Comparison of ENCODE assay signal across 20 cellular contexts in the genomic region with DNA sequence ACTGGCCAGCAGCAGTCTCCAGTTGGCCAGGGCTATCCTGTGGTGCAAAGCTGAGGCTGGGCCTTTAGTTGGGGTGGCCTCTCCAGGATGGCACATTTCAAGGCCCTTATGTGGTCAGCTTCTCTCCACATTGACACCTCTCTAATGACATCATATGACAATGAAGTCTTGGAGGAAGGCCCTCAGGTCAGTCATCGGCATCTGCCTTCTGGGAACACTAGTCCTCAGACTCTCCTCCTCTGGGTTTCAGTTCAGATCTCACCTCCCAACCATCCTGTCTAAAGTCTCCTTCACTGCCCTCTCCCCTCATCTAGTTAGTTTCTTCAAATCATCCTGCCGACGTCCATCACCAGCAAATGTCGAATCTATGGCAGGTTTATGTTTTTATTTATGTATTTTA. TPM values are rescaled to one million over a fixed set of nuclear protein-coding genes. Genes with fewer than 3 reads are reported as not detected.
DNase-seq lines count a peak whose midpoint lies in the region; ATAC-seq, FAIRE-seq and TF ChIP-seq lines count a peak whose summit lies in the region.
"Had no signal": no experiment of that assay in that cellular context is flagged by ENCODE, and none has a peak within 500 bp of the region (broad histone marks: within the 10 kb centered on the region; RNA-seq: fewer than 3 reads in every experiment).

No MANE protein-coding gene starts in this region.

- H3K9me3 ChIP-seq in HepG2 (ENCODE audit: low read length): no peaks in the 10 kb centered on the region
- H3K9me3 ChIP-seq in right lobe of liver: no peaks in the 10 kb centered on the region
- H3K9me3 ChIP-seq in smooth muscle cell (replicated peaks; ENCODE audit: low read depth): no peaks in the 10 kb centered on the region
- no peaks in the 10 kb centered on the region for H3K9me3 ChIP-seq in Caco-2
- no peaks in the 10 kb centered on the region for H3K9me3 ChIP-seq in endodermal cell (ENCODE audit: control insufficient read depth, low read length)

- peak overlapping the region; percentile 77 for H3K27ac Mint-ChIP-seq in endothelial cell (ENCODE audit: unreplicated experiment)
- peak overlapping the region; percentile 40 for H3K27ac Mint-ChIP-seq in nephron progenitor cell
- H3K27ac Mint-ChIP-seq in Caco-2 (ENCODE audit: unreplicated experiment): no peak overlapping the region
- no peak overlapping the region for H3K27ac Mint-ChIP-seq in endodermal cell
- H3K27ac Mint-ChIP-seq: CD4-positive, CD25-positive, alpha-beta regulatory T cell; HFFc6 had no signal

- TF ChIP-seq EP300 in HepG2 (IDR thresholded peaks at IDR 0.05; ENCODE audit: low read depth in 2 of 2, low read length in 2 of 2) (no peak), HepG2 (CRISPR knock-in tag; IDR thresholded peaks at IDR 0.05; ENCODE audit: borderline replicate concordance) (no peak)

- H2AFZ ChIP-seq in HepG2 (ENCODE audit: low read length) (no peak overlapping the region), smooth muscle cell (ENCODE audit: low read depth) (no peak overlapping the region)

- no peaks in the 10 kb centered on the region for H3K79me2 ChIP-seq in HepG2 (ENCODE audit: insufficient read depth, low read length)
- peaks cover 3% of the 10 kb centered on the region for H3K79me2 ChIP-seq in smooth muscle cell (ENCODE audit: low read depth)

- no peak for TF ChIP-seq RAD21 in HepG2 (CRISPR knock-in tag; IDR thresholded peaks at IDR 0.05)

- no peaks in the 10 kb centered on the region for H3K9me3 Mint-ChIP-seq in endothelial cell (ENCODE audit: unreplicated experiment)
- peaks cover 3% of the 10 kb centered on the region for H3K9me3 Mint-ChIP-seq in nephron progenitor cell
- H3K9me3 Mint-ChIP-seq in Caco-2 (ENCODE audit: unreplicated experiment): no peaks in the 10 kb centered on the region
- peaks cover 1% of the 10 kb centered on the region for H3K9me3 Mint-ChIP-seq in endodermal cell
- H3K9me3 Mint-ChIP-seq: HFFc6 had no signal

- H3K4me1 ChIP-seq in HepG2 (ENCODE audit: insufficient read depth, low read length): peaks cover 28% of the 10 kb centered on the region
- peaks cover 0 to 6% (median 0%) of the 10 kb centered on the region in 4 donors for H3K4me1 ChIP-seq in right lobe of liver
- H3K4me1 ChIP-seq in smooth muscle cell (ENCODE audit: low read depth): peaks cover 4% of the 10 kb centered on the region
- 0 out of 2 replicates have a peak, but pooled peaks cover 3% of the 10 kb centered on the region for H3K4me1 ChIP-seq in Caco-2
- H3K4me1 ChIP-seq in endodermal cell (ENCODE audit: control insufficient read depth, insufficient read depth, low read length): peaks cover 5% of the 10 kb centered on the region
- H3K4me1 ChIP-seq: BLaER1 had no signal

- H3K9ac ChIP-seq in HepG2 (ENCODE audit: insufficient read depth, low read depth, low read length): no peak overlapping the region
- no peak overlapping the region for H3K9ac ChIP-seq in smooth muscle cell (ENCODE audit: low read depth)
- H3K9ac ChIP-seq in endodermal cell (ENCODE audit: extremely low read depth, low read length, poor library complexity, severe bottlenecking): no peak overlapping the region
- H3K9ac ChIP-seq: BLaER1 had no signal

- ATAC-seq in HepG2 (no peak), right lobe of liver (no peak), GM19467 (IDR thresholded peaks at IDR 0.05; ENCODE audit: unreplicated experiment) (no peak)
- ATAC-seq: GM12878 had no signal

- BruUV-seq in HepG2 (replicated peaks; lab: Mats Ljungman, UMichigan) (no TSS peak), Caco-2 (replicated peaks; lab: Mats Ljungman, UMichigan) (no TSS peak)

- H3K4me1 Mint-ChIP-seq in endothelial cell (ENCODE audit: unreplicated experiment) (peaks cover 31% of the 10 kb centered on the region), nephron progenitor cell (peaks cover 24% of the 10 kb centered on the region), Caco-2 (ENCODE audit: low read depth, unreplicated experiment) (peaks cover 6% of the 10 kb centered on the region), endodermal cell (peaks cover 11% of the 10 kb centered on the region)

- H3K27me3 ChIP-seq in HepG2 (ENCODE audit: control insufficient read depth in 1 of 2, insufficient read depth in 2 of 2, low read length in 2 of 2): peaks cover 47 to 95% of the 10 kb centered on the region in 2 experiments
- H3K27me3 ChIP-seq in right lobe of liver: peaks cover 0 to 7% of the 10 kb centered on the region in 2 donors
- no peaks in the 10 kb centered on the region for H3K27me3 ChIP-seq in smooth muscle cell (ENCODE audit: low read depth)
- no peaks in the 10 kb centered on the region for H3K27me3 ChIP-seq in Caco-2 (replicated peaks; ENCODE audit: control insufficient read depth, insufficient read depth, low read length)
- H3K27me3 ChIP-seq in endodermal cell (ENCODE audit: control insufficient read depth, insufficient read depth, low read length, poor library complexity, severe bottlenecking): peaks cover 5% of the 10 kb centered on the region
- H3K27me3 ChIP-seq: BLaER1 had no signal

- H3K4me3 Mint-ChIP-seq in endothelial cell (ENCODE audit: unreplicated experiment) (peak overlapping the region; percentile 44), nephron progenitor cell (no peak overlapping the region), Caco-2 (ENCODE audit: unreplicated experiment) (no peak overlapping the region), endodermal cell (no peak overlapping the region)
- H3K4me3 Mint-ChIP-seq: CD4-positive, CD25-positive, alpha-beta regulatory T cell; HFFc6 had no signal

- CTCF ChIA-PET in HepG2 (lab: Yijun Ruan, JAX; ENCODE audit: low intra/inter-chr PET ratio, low total read pairs): no interaction called here
- CTCF ChIA-PET in Caco-2 (lab: Charles Lee): no interaction called here

- no peak overlapping the region for H3K27ac ChIP-seq in HepG2 (ENCODE audit: extremely low read length, insufficient read depth, low read length)
- no peak overlapping the region for H3K27ac ChIP-seq in right lobe of liver
- H3K27ac ChIP-seq in smooth muscle cell (ENCODE audit: low read depth): peak overlapping the region; percentile 12
- no peak overlapping the region for H3K27ac ChIP-seq in endodermal cell (ENCODE audit: low read depth, low read length)
- H3K27ac ChIP-seq: BLaER1, HL-60 had no signal

- no peak for FAIRE-seq in HepG2 (lab: Jason Lieb, UNC)
- FAIRE-seq: GM12878, H1 had no signal

- 6% methylated on average over 4 of the region's 4 CpGs for WGBS in HepG2 (ENCODE audit: low lambda C conversion rate)
- 69% methylated on average over 3 of the region's 4 CpGs for WGBS in right lobe of liver (ENCODE audit: insufficient coverage, low coverage, low lambda C conversion rate, missing lambda C conversion rate)
- WGBS in smooth muscle cell (ENCODE audit: low lambda C conversion rate): 99% methylated on average over 4 of the region's 4 CpGs
- 84% methylated on average over 1 of the region's 4 CpGs; no CpG with 5 or more reads in 1 of the 2 experiments for WGBS in endodermal cell (ENCODE audit: insufficient coverage in 1 of 2, insufficient read length in 1 of 2), 2 experiments

- H4K20me1 ChIP-seq in HepG2 (ENCODE audit: insufficient read depth, low read length) (no peaks in the 10 kb centered on the region), smooth muscle cell (ENCODE audit: low read depth) (peaks cover 22% of the 10 kb centered on the region)
- H4K20me1 ChIP-seq: BLaER1 had no signal

- no peak overlapping the region for H3K4me3 ChIP-seq in HepG2 (replicated peaks in 1 of 3; ENCODE audit: insufficient read depth in 1 of 3, low read depth in 2 of 3, low read length in 3 of 3)
- H3K4me3 ChIP-seq in right lobe of liver: no peak overlapping the region
- no peak overlapping the region for H3K4me3 ChIP-seq in smooth muscle cell
- no peak overlapping the region for H3K4me3 ChIP-seq in Caco-2 (ENCODE audit: low read depth, low read length)
- no peak overlapping the region for H3K4me3 ChIP-seq in endodermal cell (ENCODE audit: low read length)
- H3K4me3 ChIP-seq: BLaER1, GM12878 had no signal

- no peaks in the 10 kb centered on the region for H3K36me3 ChIP-seq in HepG2 (replicated peaks in 1 of 2; ENCODE audit: control insufficient read depth in 1 of 2, insufficient read depth in 2 of 2, low read length in 2 of 2)
- no peaks in the 10 kb centered on the region for H3K36me3 ChIP-seq in right lobe of liver
- no peaks in the 10 kb centered on the region for H3K36me3 ChIP-seq in smooth muscle cell (ENCODE audit: low read depth)
- H3K36me3 ChIP-seq in Caco-2 (ENCODE audit: control insufficient read depth, insufficient read depth, low read length): no peaks in the 10 kb centered on the region
- H3K36me3 ChIP-seq in endodermal cell (ENCODE audit: control insufficient read depth, insufficient read depth, low read length): peaks cover 35% of the 10 kb centered on the region
- H3K36me3 ChIP-seq: BLaER1 had no signal

- TF ChIP-seq POLR2A in HepG2 (IDR thresholded peaks at IDR 0.05; ENCODE audit: insufficient read depth in 1 of 2, low read depth in 2 of 2, low read length in 2 of 2): no peak
- no peak for TF ChIP-seq POLR2A in right lobe of liver (IDR thresholded peaks at IDR 0.05)

- H3K4me2 ChIP-seq in HepG2 (ENCODE audit: low read depth, low read length) (no peak overlapping the region), smooth muscle cell (no peak overlapping the region)
- H3K4me2 ChIP-seq: BLaER1 had no signal

- intact Hi-C loops in HepG2 (cut with micrococcal nuclease; ENCODE audit: unreplicated experiment) (no loop called here), right lobe of liver (cut with DNase I) (no loop called here), Caco-2 (cut with micrococcal nuclease; ENCODE audit: unreplicated experiment) (no loop called here)

- TF ChIP-seq CTCF in HepG2 (CRISPR knock-in tag; IDR thresholded peaks at IDR 0.05) (no peak), right lobe of liver (IDR thresholded peaks at IDR 0.05) (no peak), endothelial cell (IDR thresholded peaks at IDR 0.05; ENCODE audit: unreplicated experiment) (no peak), nephron progenitor cell (IDR thresholded peaks at IDR 0.05) (no peak), smooth muscle cell (IDR thresholded peaks at IDR 0.05; ENCODE audit: borderline replicate concordance, insufficient read depth, poor library complexity, severe bottlenecking) (no peak), Caco-2 (IDR thresholded peaks at IDR 0.05; ENCODE audit: insufficient read depth in 1 of 2, low read depth in 1 of 2, low read length in 1 of 2, severe bottlenecking in 1 of 2, unreplicated experiment in 1 of 2) (no peak), endodermal cell (conservative IDR thresholded peaks at IDR 0.05) (no peak)

- no peak for DNase-seq in HepG2 (ENCODE audit: low spot score)
- no peak for DNase-seq in right lobe of liver
- no peak for DNase-seq in endothelial cell (ENCODE audit: low spot score)
- DNase-seq in nephron progenitor cell: no peak
- no peak for DNase-seq in smooth muscle cell (lab: John Stamatoyannopoulos, UW; ENCODE audit: unreplicated experiment)
- no peak for DNase-seq in Caco-2
- DNase-seq in endodermal cell: no peak
- DNase-seq: 8988T; AML-193; Calu3; CD4-positive, CD25-positive, alpha-beta regulatory T cell; DMS 273 treated with DMSO at 0.1 percent for 48 hours; HCEC 1CT; HFFc6 had no signal

- H3K36me3 Mint-ChIP-seq in endothelial cell (ENCODE audit: low read depth, unreplicated experiment): peaks cover 24% of the 10 kb centered on the region
- peaks cover 33% of the 10 kb centered on the region for H3K36me3 Mint-ChIP-seq in nephron progenitor cell (ENCODE audit: low read depth)
- no peaks in the 10 kb centered on the region for H3K36me3 Mint-ChIP-seq in Caco-2 (ENCODE audit: insufficient read depth, unreplicated experiment)
- peaks cover 29% of the 10 kb centered on the region for H3K36me3 Mint-ChIP-seq in endodermal cell (ENCODE audit: low read depth)

- peaks cover 44% of the 10 kb centered on the region for H3F3A ChIP-seq in smooth muscle cell (ENCODE audit: low read depth)

- in situ Hi-C loops in HepG2 (cut with HindIII; ENCODE audit: extremely low pct_ligation_motif_present, low pct_unique_long_range_greater_than_20kb): no loop called here

- H3K27me3 Mint-ChIP-seq in endothelial cell (ENCODE audit: unreplicated experiment) (peaks cover 17% of the 10 kb centered on the region), nephron progenitor cell (ENCODE audit: low read depth, poor library complexity) (peaks cover 16% of the 10 kb centered on the region), Caco-2 (ENCODE audit: insufficient read depth, unreplicated experiment) (peaks cover 14% of the 10 kb centered on the region), endodermal cell (ENCODE audit: insufficient read depth) (peaks cover 31% of the 10 kb centered on the region)

- POLR2A ChIA-PET in HepG2 (lab: Yijun Ruan, JAX): no interaction called here
- POLR2A ChIA-PET in Caco-2 (lab: Charles Lee): no interaction called here

RNA-seq across cellular contexts. Expression of gene SLC22A17, which starts 3.3 kb away (rescaled TPM):
- total RNA-seq in HepG2 (2016; rRNA removed; fragmentation: Illumina TruSeq; extraction: Trizol) (0.48 and 0.95 TPM in 2 replicates), right lobe of liver (1 to 10 TPM; 1.5 to 2.7 (median 2.1) TPM), endothelial cell (ENCODE audit: unreplicated experiment) (35.3 TPM), smooth muscle cell (70.3 and 81.0 TPM in 2 replicates), Caco-2 (2022) (3.1 and 3.7 TPM in 2 replicates), endodermal cell (10 to 100 TPM; 49.9 to 89.0 TPM)
- 0.30 TPM in 1 of 2 replicates, not detected in the other for total RNA-seq in HepG2 (2016; cell fraction: cytosol; rRNA removed; fragmentation: Illumina TruSeq; extraction: Trizol; ENCODE audit: low read depth)
- 0.21 and 0.91 TPM in 2 replicates for total RNA-seq in HepG2 (2016; cell fraction: insoluble cytoplasmic fraction; rRNA removed; fragmentation: Illumina TruSeq; extraction: Trizol)
- total RNA-seq in HepG2 (2016; cell fraction: membrane; rRNA removed; fragmentation: Illumina TruSeq; extraction: Trizol): 0.12 and 0.31 TPM in 2 replicates
- 1.2 TPM in 2 replicates for total RNA-seq in HepG2 (2016; cell fraction: nucleus; rRNA removed; fragmentation: Illumina TruSeq; extraction: Trizol)
- polyA plus RNA-seq in HepG2 (2011; rRNA removed) (1.1 and 1.8 TPM in 2 replicates), smooth muscle cell (127 and 134 TPM in 2 replicates)
- polyA plus RNA-seq in HepG2 (2011; cell fraction: cytosol; rRNA removed): 0.69 and 0.98 TPM in 2 replicates
- 9.4 and 11.6 TPM in 2 replicates for polyA plus RNA-seq in HepG2 (2011; cell fraction: nucleus; rRNA removed)
- 1.7 and 2.3 TPM in 2 replicates for polyA plus RNA-seq in HepG2 (2012)
- 0.12 and 0.14 TPM in 2 replicates for polyA plus RNA-seq in HepG2 (2016; cell fraction: cytosol; fragmentation: Illumina TruSeq; extraction: Trizol; ENCODE audit: low read depth)
- polyA plus RNA-seq in HepG2 (2016; cell fraction: insoluble cytoplasmic fraction; fragmentation: Illumina TruSeq; extraction: Trizol; ENCODE audit: low read depth): 0.27 and 0.67 TPM in 2 replicates
- polyA plus RNA-seq in HepG2 (2016; cell fraction: membrane; fragmentation: Illumina TruSeq; extraction: Trizol; ENCODE audit: low read depth): 0.16 and 0.19 TPM in 2 replicates
- 3.6 and 3.8 TPM in 2 replicates for polyA plus RNA-seq in HepG2 (2016; cell fraction: nucleus; fragmentation: Illumina TruSeq; extraction: Trizol; ENCODE audit: insufficient read depth, low read depth)
- polyA minus RNA-seq in HepG2 (2011; rRNA and poly(A)+ RNA removed; ENCODE audit: low replicate concordance): 3.1 TPM in 1 of 2 replicates, not detected in the other
- 0.59 and 1.5 TPM in 2 replicates for polyA minus RNA-seq in HepG2 (2011; cell fraction: cytosol; rRNA and poly(A)+ RNA removed)
- 0.99 and 1.9 TPM in 2 replicates for polyA minus RNA-seq in HepG2 (2011; cell fraction: nucleus; rRNA and poly(A)+ RNA removed)
- 90.3 TPM for polyA plus RNA-seq in endodermal cell (2013, experiment 1 of 2)
- 82.1 TPM for polyA plus RNA-seq in endodermal cell (2013, experiment 2 of 2)
- total RNA-seq: GM12878 had no signal
- polyA plus RNA-seq: GM12878 had no signal

RNA-seq across cellular contexts. Expression of gene EFS, which starts 8.9 kb away (rescaled TPM):
- total RNA-seq in HepG2 (2016; rRNA removed; fragmentation: Illumina TruSeq; extraction: Trizol) (not detected in 2 replicates), right lobe of liver (under 1 TPM; 0.19 to 0.60 (median 0.39) TPM), endothelial cell (ENCODE audit: unreplicated experiment) (17.8 TPM), smooth muscle cell (16.2 and 23.9 TPM in 2 replicates), Caco-2 (2022) (0.14 and 0.16 TPM in 2 replicates), endodermal cell (10 to 100 TPM; 69.9 to 96.4 TPM)
- not detected in 2 replicates for total RNA-seq in HepG2 (2016; cell fraction: cytosol; rRNA removed; fragmentation: Illumina TruSeq; extraction: Trizol; ENCODE audit: low read depth)
- not detected in 2 replicates for total RNA-seq in HepG2 (2016; cell fraction: insoluble cytoplasmic fraction; rRNA removed; fragmentation: Illumina TruSeq; extraction: Trizol)
- total RNA-seq in HepG2 (2016; cell fraction: membrane; rRNA removed; fragmentation: Illumina TruSeq; extraction: Trizol): not detected in 2 replicates
- not detected in 2 replicates for total RNA-seq in HepG2 (2016; cell fraction: nucleus; rRNA removed; fragmentation: Illumina TruSeq; extraction: Trizol)
- polyA plus RNA-seq in HepG2 (2011; rRNA removed) (not detected in 2 replicates), smooth muscle cell (41.3 and 43.9 TPM in 2 replicates)
- 0.03 and 0.04 TPM in 2 replicates for polyA plus RNA-seq in HepG2 (2011; cell fraction: cytosol; rRNA removed)
- polyA plus RNA-seq in HepG2 (2011; cell fraction: nucleus; rRNA removed): 0.05 TPM in 2 replicates
- polyA plus RNA-seq in HepG2 (2012): not detected in 2 replicates
- not detected in 2 replicates for polyA plus RNA-seq in HepG2 (2016; cell fraction: cytosol; fragmentation: Illumina TruSeq; extraction: Trizol; ENCODE audit: low read depth)
- not detected in 2 replicates for polyA plus RNA-seq in HepG2 (2016; cell fraction: insoluble cytoplasmic fraction; fragmentation: Illumina TruSeq; extraction: Trizol; ENCODE audit: low read depth)
- polyA plus RNA-seq in HepG2 (2016; cell fraction: membrane; fragmentation: Illumina TruSeq; extraction: Trizol; ENCODE audit: low read depth): not detected in 2 replicates
- polyA plus RNA-seq in HepG2 (2016; cell fraction: nucleus; fragmentation: Illumina TruSeq; extraction: Trizol; ENCODE audit: insufficient read depth, low read depth): not detected in 2 replicates
- not detected in 2 replicates for polyA minus RNA-seq in HepG2 (2011; rRNA and poly(A)+ RNA removed; ENCODE audit: low replicate concordance)
- not detected in 2 replicates for polyA minus RNA-seq in HepG2 (2011; cell fraction: cytosol; rRNA and poly(A)+ RNA removed)
- polyA minus RNA-seq in HepG2 (2011; cell fraction: nucleus; rRNA and poly(A)+ RNA removed): not detected in 2 replicates
- 115 TPM for polyA plus RNA-seq in endodermal cell (2013, experiment 1 of 2)
- 105 TPM for polyA plus RNA-seq in endodermal cell (2013, experiment 2 of 2)
- total RNA-seq: Calu3; CD4-positive, CD25-positive, alpha-beta regulatory T cell had no signal
- polyA plus RNA-seq: CD4-positive, CD25-positive, alpha-beta regulatory T cell; GM12878 had no signal

RNA-seq across cellular contexts. Expression of gene IL25, which starts 16.6 kb away (rescaled TPM):
- total RNA-seq in HepG2 (2016; rRNA removed; fragmentation: Illumina TruSeq; extraction: Trizol): not detected in 2 replicates
- total RNA-seq in HepG2 (2016; cell fraction: cytosol; rRNA removed; fragmentation: Illumina TruSeq; extraction: Trizol; ENCODE audit: low read depth): not detected in 2 replicates
- total RNA-seq in HepG2 (2016; cell fraction: insoluble cytoplasmic fraction; rRNA removed; fragmentation: Illumina TruSeq; extraction: Trizol): not detected in 2 replicates
- total RNA-seq in HepG2 (2016; cell fraction: membrane; rRNA removed; fragmentation: Illumina TruSeq; extraction: Trizol): not detected in 2 replicates
- total RNA-seq in HepG2 (2016; cell fraction: nucleus; rRNA removed; fragmentation: Illumina TruSeq; extraction: Trizol): not detected in 2 replicates
- polyA plus RNA-seq in HepG2 (2011; rRNA removed): not detected in 2 replicates
- not detected in 2 replicates for polyA plus RNA-seq in HepG2 (2011; cell fraction: cytosol; rRNA removed)
- polyA plus RNA-seq in HepG2 (2011; cell fraction: nucleus; rRNA removed): not detected in 2 replicates
- not detected in 2 replicates for polyA plus RNA-seq in HepG2 (2012)
- polyA plus RNA-seq in HepG2 (2016; cell fraction: cytosol; fragmentation: Illumina TruSeq; extraction: Trizol; ENCODE audit: low read depth): not detected in 2 replicates
- polyA plus RNA-seq in HepG2 (2016; cell fraction: insoluble cytoplasmic fraction; fragmentation: Illumina TruSeq; extraction: Trizol; ENCODE audit: low read depth): not detected in 2 replicates
- not detected in 2 replicates for polyA plus RNA-seq in HepG2 (2016; cell fraction: membrane; fragmentation: Illumina TruSeq; extraction: Trizol; ENCODE audit: low read depth)
- polyA plus RNA-seq in HepG2 (2016; cell fraction: nucleus; fragmentation: Illumina TruSeq; extraction: Trizol; ENCODE audit: insufficient read depth, low read depth): not detected in 2 replicates
- not detected in 2 replicates for polyA minus RNA-seq in HepG2 (2011; rRNA and poly(A)+ RNA removed; ENCODE audit: low replicate concordance)
- not detected in 2 replicates for polyA minus RNA-seq in HepG2 (2011; cell fraction: cytosol; rRNA and poly(A)+ RNA removed)
- polyA minus RNA-seq in HepG2 (2011; cell fraction: nucleus; rRNA and poly(A)+ RNA removed): not detected in 2 replicates
- not detected for total RNA-seq in right lobe of liver
- total RNA-seq in endothelial cell (ENCODE audit: unreplicated experiment): not detected
- not detected in 2 replicates for total RNA-seq in smooth muscle cell
- polyA plus RNA-seq in smooth muscle cell: not detected in 2 replicates
- total RNA-seq in Caco-2 (2022): not detected in 2 replicates
- not detected for total RNA-seq in endodermal cell
- not detected for polyA plus RNA-seq in endodermal cell (2013, experiment 1 of 2)
- polyA plus RNA-seq in endodermal cell (2013, experiment 2 of 2): not detected
- total RNA-seq: Calu3; CD4-positive, CD25-positive, alpha-beta regulatory T cell; Daoy; GM12878; H1; HFFc6 had no signal
- polyA plus RNA-seq: CD4-positive, CD25-positive, alpha-beta regulatory T cell; GM12878; H1 had no signal

RNA-seq across cellular contexts. Expression of gene CMTM5, which starts 20.8 kb away (rescaled TPM):
- not detected in 2 replicates for total RNA-seq in HepG2 (2016; rRNA removed; fragmentation: Illumina TruSeq; extraction: Trizol)
- total RNA-seq in HepG2 (2016; cell fraction: cytosol; rRNA removed; fragmentation: Illumina TruSeq; extraction: Trizol; ENCODE audit: low read depth): not detected in 2 replicates
- not detected in 2 replicates for total RNA-seq in HepG2 (2016; cell fraction: insoluble cytoplasmic fraction; rRNA removed; fragmentation: Illumina TruSeq; extraction: Trizol)
- not detected in 2 replicates for total RNA-seq in HepG2 (2016; cell fraction: membrane; rRNA removed; fragmentation: Illumina TruSeq; extraction: Trizol)
- not detected in 2 replicates for total RNA-seq in HepG2 (2016; cell fraction: nucleus; rRNA removed; fragmentation: Illumina TruSeq; extraction: Trizol)
- polyA plus RNA-seq in HepG2 (2011; rRNA removed): not detected in 2 replicates
- not detected in 2 replicates for polyA plus RNA-seq in HepG2 (2011; cell fraction: cytosol; rRNA removed)
- not detected in 2 replicates for polyA plus RNA-seq in HepG2 (2011; cell fraction: nucleus; rRNA removed)
- not detected in 2 replicates for polyA plus RNA-seq in HepG2 (2012)
- polyA plus RNA-seq in HepG2 (2016; cell fraction: cytosol; fragmentation: Illumina TruSeq; extraction: Trizol; ENCODE audit: low read depth): not detected in 2 replicates
- not detected in 2 replicates for polyA plus RNA-seq in HepG2 (2016; cell fraction: insoluble cytoplasmic fraction; fragmentation: Illumina TruSeq; extraction: Trizol; ENCODE audit: low read depth)
- not detected in 2 replicates for polyA plus RNA-seq in HepG2 (2016; cell fraction: membrane; fragmentation: Illumina TruSeq; extraction: Trizol; ENCODE audit: low read depth)
- not detected in 2 replicates for polyA plus RNA-seq in HepG2 (2016; cell fraction: nucleus; fragmentation: Illumina TruSeq; extraction: Trizol; ENCODE audit: insufficient read depth, low read depth)
- not detected in 2 replicates for polyA minus RNA-seq in HepG2 (2011; rRNA and poly(A)+ RNA removed; ENCODE audit: low replicate concordance)
- not detected in 2 replicates for polyA minus RNA-seq in HepG2 (2011; cell fraction: cytosol; rRNA and poly(A)+ RNA removed)
- not detected in 2 replicates for polyA minus RNA-seq in HepG2 (2011; cell fraction: nucleus; rRNA and poly(A)+ RNA removed)
- under 1 TPM in 2 of 6 experiments, not detected in 4; 0.32 to 0.49 TPM for total RNA-seq in right lobe of liver
- total RNA-seq in endothelial cell (ENCODE audit: unreplicated experiment): 0.26 TPM
- not detected in 2 replicates for total RNA-seq in smooth muscle cell
- polyA plus RNA-seq in smooth muscle cell: 0.59 TPM in 1 of 2 replicates, not detected in the other
- not detected in 2 replicates for total RNA-seq in Caco-2 (2022)
- total RNA-seq in endodermal cell: 1 to 10 TPM in 1 of 2 donors, under 1 TPM in 1; 0.40 to 1.4 TPM
- 3.3 TPM for polyA plus RNA-seq in endodermal cell (2013, experiment 1 of 2)
- polyA plus RNA-seq in endodermal cell (2013, experiment 2 of 2): 2.8 TPM
- total RNA-seq: Calu3, Daoy, GM12878, H1, HFFc6 had no signal
- polyA plus RNA-seq: CD4-positive, CD25-positive, alpha-beta regulatory T cell; GM12878 had no signal

RNA-seq across cellular contexts. Expression of gene PABPN1, which starts 34.8 kb away (rescaled TPM):
- total RNA-seq in HepG2 (2016; rRNA removed; fragmentation: Illumina TruSeq; extraction: Trizol): 173 and 233 TPM in 2 replicates
- total RNA-seq in HepG2 (2016; cell fraction: cytosol; rRNA removed; fragmentation: Illumina TruSeq; extraction: Trizol; ENCODE audit: low read depth): 164 and 170 TPM in 2 replicates
- 151 and 261 TPM in 2 replicates for total RNA-seq in HepG2 (2016; cell fraction: insoluble cytoplasmic fraction; rRNA removed; fragmentation: Illumina TruSeq; extraction: Trizol)
- total RNA-seq in HepG2 (2016; cell fraction: membrane; rRNA removed; fragmentation: Illumina TruSeq; extraction: Trizol): 240 and 258 TPM in 2 replicates
- total RNA-seq in HepG2 (2016; cell fraction: nucleus; rRNA removed; fragmentation: Illumina TruSeq; extraction: Trizol): 233 and 257 TPM in 2 replicates
- polyA plus RNA-seq in HepG2 (2011; rRNA removed): 524 and 560 TPM in 2 replicates
- 223 and 254 TPM in 2 replicates for polyA plus RNA-seq in HepG2 (2011; cell fraction: cytosol; rRNA removed)
- 1,653 and 1,890 TPM in 2 replicates for polyA plus RNA-seq in HepG2 (2011; cell fraction: nucleus; rRNA removed)
- 250 and 273 TPM in 2 replicates for polyA plus RNA-seq in HepG2 (2012)
- polyA plus RNA-seq in HepG2 (2016; cell fraction: cytosol; fragmentation: Illumina TruSeq; extraction: Trizol; ENCODE audit: low read depth): 203 and 217 TPM in 2 replicates
- polyA plus RNA-seq in HepG2 (2016; cell fraction: insoluble cytoplasmic fraction; fragmentation: Illumina TruSeq; extraction: Trizol; ENCODE audit: low read depth): 267 and 292 TPM in 2 replicates
- polyA plus RNA-seq in HepG2 (2016; cell fraction: membrane; fragmentation: Illumina TruSeq; extraction: Trizol; ENCODE audit: low read depth): 282 and 307 TPM in 2 replicates
- polyA plus RNA-seq in HepG2 (2016; cell fraction: nucleus; fragmentation: Illumina TruSeq; extraction: Trizol; ENCODE audit: insufficient read depth, low read depth): 742 and 751 TPM in 2 replicates
- 87.7 and 98.1 TPM in 2 replicates for polyA minus RNA-seq in HepG2 (2011; rRNA and poly(A)+ RNA removed; ENCODE audit: low replicate concordance)
- 48.4 and 51.4 TPM in 2 replicates for polyA minus RNA-seq in HepG2 (2011; cell fraction: cytosol; rRNA and poly(A)+ RNA removed)
- 305 and 331 TPM in 2 replicates for polyA minus RNA-seq in HepG2 (2011; cell fraction: nucleus; rRNA and poly(A)+ RNA removed)
- 10 to 100 TPM; 23.6 to 95.3 (median 64.6) TPM for total RNA-seq in right lobe of liver
- total RNA-seq in endothelial cell (ENCODE audit: unreplicated experiment): 191 TPM
- total RNA-seq in smooth muscle cell: 48.3 and 52.3 TPM in 2 replicates
- 139 and 156 TPM in 2 replicates for polyA plus RNA-seq in smooth muscle cell
- 196 and 202 TPM in 2 replicates for total RNA-seq in Caco-2 (2022)
- 100 to 1,000 TPM; 293 TPM for total RNA-seq in endodermal cell
- 295 TPM for polyA plus RNA-seq in endodermal cell (2013, experiment 1 of 2)
- 251 TPM for polyA plus RNA-seq in endodermal cell (2013, experiment 2 of 2)

Comparison
In these comparisons a context has a peak if more than half of its experiments do, and no peak if none do; other contexts are left out.
1. H3K27ac Mint-ChIP-seq: peak in endothelial cell (single experiment) and nephron progenitor cell (single experiment); none in Caco-2 (single experiment) and endodermal cell (single experiment).
2. RNA of gene EFS, which starts 8.9 kb away (total RNA-seq): 69.9 to 96.4 TPM in endodermal cell, 16.2 to 23.9 TPM in smooth muscle cell and 17.8 TPM in endothelial cell (single experiment); 0.19 to 0.60 TPM in right lobe of liver, 0.14 to 0.16 TPM in Caco-2 and not detected in HepG2; every median in the first group is over 10 times any median in the second.